In the genomic region with DNA sequence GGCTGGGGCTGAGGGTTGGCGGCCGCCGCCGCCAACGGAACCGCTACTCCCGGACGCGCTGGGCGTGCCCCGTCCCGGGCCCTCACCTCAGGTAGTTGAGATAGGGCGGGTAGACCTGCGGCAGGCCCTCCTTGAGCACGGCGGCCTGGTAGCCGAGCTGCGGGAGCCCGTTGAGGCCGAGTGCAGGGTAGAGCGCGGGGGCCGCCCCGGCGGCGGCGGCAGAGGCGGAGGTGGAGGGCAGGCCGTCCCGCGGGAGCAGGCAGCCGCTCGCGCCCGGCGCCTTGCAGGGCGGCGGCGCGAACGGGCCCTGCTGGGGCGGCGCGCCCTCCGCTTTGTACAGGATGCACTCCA, we compare ENCODE assay signal across 8 cellular contexts. TPM values are rescaled to one million over a fixed set of nuclear protein-coding genes. Genes with fewer than 3 reads are reported as not detected.
DNase-seq lines count a peak whose midpoint lies in the region; ATAC-seq and TF ChIP-seq lines count a peak whose summit lies in the region.

No MANE protein-coding gene starts in this region.

- peaks cover 0 to 7% of the 10 kb centered on the region in 2 donors for H3K4me1 ChIP-seq in left lung
- peaks cover 0 to 31% (median 26%) of the 10 kb centered on the region in 5 donors for H3K4me1 ChIP-seq in subcutaneous abdominal adipose tissue (ENCODE audit: control insufficient read depth in 5 of 5, insufficient read depth in 5 of 5, low read length in 5 of 5)
- no peaks in the 10 kb centered on the region for H3K4me1 ChIP-seq in CD8-positive, alpha-beta memory T cell (ENCODE audit: insufficient read depth, low read length)

- H3K27me3 ChIP-seq in left lung (peaks cover 39 to 68% of the 10 kb centered on the region in 2 donors), subcutaneous abdominal adipose tissue (ENCODE audit: control insufficient read depth in 5 of 5, insufficient read depth in 4 of 5, low read length in 5 of 5) (peaks cover 0 to 17% (median 5%) of the 10 kb centered on the region in 5 donors)
- no peaks in the 10 kb centered on the region for H3K27me3 ChIP-seq in CD8-positive, alpha-beta memory T cell (ENCODE audit: insufficient read depth, low read length, poor library complexity, severe bottlenecking)

- peak overlapping the region; percentile 30 to 76 for H3K27ac ChIP-seq in left lung
- H3K27ac ChIP-seq in subcutaneous abdominal adipose tissue (ENCODE audit: low read depth, low read length): peak overlapping the region; percentile 33
- H3K27ac ChIP-seq in CD8-positive, alpha-beta memory T cell (ENCODE audit: low read depth, low read length): no peak overlapping the region

- H3K27ac Mint-ChIP-seq in CD14-positive monocyte: no peak overlapping the region
- H3K27ac Mint-ChIP-seq in CD8-positive, alpha-beta memory T cell: no peak overlapping the region

- H3K9me3 ChIP-seq in left lung: no peaks in the 10 kb centered on the region
- no peaks in the 10 kb centered on the region for H3K9me3 ChIP-seq in subcutaneous abdominal adipose tissue (ENCODE audit: control insufficient read depth in 5 of 5, low read length in 5 of 5)
- no peaks in the 10 kb centered on the region for H3K9me3 ChIP-seq in CD8-positive, alpha-beta memory T cell (ENCODE audit: low read length)

- POLR2A ChIA-PET in CD8-positive, alpha-beta memory T cell (lab: Charles Lee): no interaction called here

- DNase-seq in HT1080 (ENCODE audit: low read depth): peak; percentile 20
- peak; percentile 2 for DNase-seq in dermis blood vessel endothelial cell
- peak in 1 of 2 donors; percentile 77 for DNase-seq in left lung
- DNase-seq in CD14-positive monocyte (ENCODE audit: low spot score): no peak
- DNase-seq in CD8-positive, alpha-beta memory T cell: no peak
- no peak for DNase-seq in NCI-H1694 treated with DMSO at 0.1 percent for 48 hours (lab: John Stamatoyannopoulos, UW)

- ATAC-seq in left lung (peak; percentile 62), HG03135 (IDR thresholded peaks at IDR 0.05; ENCODE audit: unreplicated experiment) (no peak)

- H3K9me3 Mint-ChIP-seq in CD14-positive monocyte: peaks cover 0 to 19% (median 10%) of the 10 kb centered on the region in 7 donors
- H3K9me3 Mint-ChIP-seq in CD8-positive, alpha-beta memory T cell: peaks cover 4 to 18% (median 14%) of the 10 kb centered on the region in 5 donors

- CTCF ChIA-PET in CD8-positive, alpha-beta memory T cell (lab: Charles Lee): no interaction called here

- peaks cover 0 to 2% of the 10 kb centered on the region in 2 donors for H3K36me3 Mint-ChIP-seq in CD14-positive monocyte
- H3K36me3 Mint-ChIP-seq in CD8-positive, alpha-beta memory T cell: no peaks in the 10 kb centered on the region

- peak overlapping the region; percentile 37 to 43 for H3K4me3 ChIP-seq in left lung
- H3K4me3 ChIP-seq in subcutaneous abdominal adipose tissue (ENCODE audit: low read depth in 1 of 5, low read length in 5 of 5): peak overlapping the region; percentile 79 to 88 (median 84)
- H3K4me3 ChIP-seq in CD8-positive, alpha-beta memory T cell (ENCODE audit: low read length): no peak overlapping the region

- H3K4me1 Mint-ChIP-seq in CD14-positive monocyte: peaks cover 3% of the 10 kb centered on the region
- H3K4me1 Mint-ChIP-seq in CD8-positive, alpha-beta memory T cell: peaks cover 0 to 3% (median 0%) of the 10 kb centered on the region in 3 donors

- TF ChIP-seq CTCF in left lung (IDR thresholded peaks at IDR 0.05): no peak
- no peak for TF ChIP-seq CTCF in CD14-positive monocyte (IDR thresholded peaks at IDR 0.05)

- intact Hi-C loops in left lung (cut with DNase I): no loop called here
- intact Hi-C loops in CD14-positive monocyte (cut with micrococcal nuclease): no loop called here

- H3K36me3 ChIP-seq in left lung: no peaks in the 10 kb centered on the region
- H3K36me3 ChIP-seq in subcutaneous abdominal adipose tissue (ENCODE audit: control insufficient read depth in 5 of 5, insufficient read depth in 5 of 5, low read length in 5 of 5): no peaks in the 10 kb centered on the region
- no peaks in the 10 kb centered on the region for H3K36me3 ChIP-seq in CD8-positive, alpha-beta memory T cell (ENCODE audit: insufficient read depth, low read length)

- H3K27me3 Mint-ChIP-seq in CD14-positive monocyte (ENCODE audit: low read depth in 3 of 3): peaks cover 47 to 57% (median 54%) of the 10 kb centered on the region in 3 donors
- peaks cover 15 to 28% of the 10 kb centered on the region in 2 donors for H3K27me3 Mint-ChIP-seq in CD8-positive, alpha-beta memory T cell

- H3K9ac ChIP-seq in subcutaneous abdominal adipose tissue (ENCODE audit: low read length in 5 of 5): peak overlapping the region in 4 of 5 donors; percentile 60 to 78 (median 64)

- H3K4me3 Mint-ChIP-seq in CD14-positive monocyte: no peak overlapping the region
- H3K4me3 Mint-ChIP-seq in CD8-positive, alpha-beta memory T cell: no peak overlapping the region

RNA-seq across cellular contexts. Expression of a gene that starts 2.3 kb away (rescaled TPM):
- total RNA-seq in HT1080 (2014; rRNA removed; shearing (Covaris generic)): 0.74 and 0.77 TPM in 2 replicates
- polyA plus RNA-seq in HT1080 (2015; cell fraction: cytosol; rRNA removed): 0.71 and 0.95 TPM in 2 replicates
- polyA plus RNA-seq in HT1080 (2015; cell fraction: nucleus; rRNA removed): 0.93 and 1.5 TPM in 2 replicates
- total RNA-seq in dermis blood vessel endothelial cell: under 0.01 TPM in 1 of 2 replicates, not detected in the other
- total RNA-seq in left lung: 1 to 10 TPM; 2.0 to 2.2 TPM
- not detected for polyA plus RNA-seq in CD14-positive monocyte
- not detected for total RNA-seq in CD8-positive, alpha-beta memory T cell
- polyA plus RNA-seq in CD8-positive, alpha-beta memory T cell: not detected

Comparison
In these comparisons a context has a peak if more than half of its experiments do, and no peak if none do; other contexts are left out.
1. DNase-seq: peak in HT1080 (single experiment) and dermis blood vessel endothelial cell (single experiment); none in CD14-positive monocyte (single experiment), CD8-positive, alpha-beta memory T cell (0 of 5) and NCI-H1694 treated with DMSO at 0.1 percent for 48 hours (single experiment).